27 cellular contexts compared by ENCODE assay signal in genomic region chr5:12645582-12645981, GRCh38.
"Had no signal": no experiment of that assay in that cellular context is flagged by ENCODE, and none has a peak within 500 bp of the region (broad histone marks: within the 10 kb centered on the region; RNA-seq: fewer than 3 reads in every experiment).

No MANE protein-coding gene starts in this region.

- DNase-seq: colonic mucosa; cortex of kidney; dermis blood vessel endothelial cell; dorsolateral prefrontal cortex; effector CD4-positive, alpha-beta T cell; effector CD8-positive, alpha-beta T cell; effector memory CD4-positive, alpha-beta T cell; effector memory CD8-positive, alpha-beta T cell; endodermal cell; erythroblast; esophagus squamous epithelium; foreskin fibroblast; foreskin keratinocyte; foreskin melanocyte; gastrocnemius medialis; glutamatergic neuron; head of caudate nucleus; heart left ventricle; heart right ventricle had no signal

- H3K4me3 ChIP-seq: colonic mucosa, coronary artery, dorsolateral prefrontal cortex, esophagus muscularis mucosa, esophagus squamous epithelium, gastrocnemius medialis, gastroesophageal sphincter, heart left ventricle, heart right ventricle had no signal

- H3K36me3 ChIP-seq: colonic mucosa, esophagus muscularis mucosa, esophagus squamous epithelium, gastrocnemius medialis, gastroesophageal sphincter, heart left ventricle, heart right ventricle had no signal

- H3K4me1 ChIP-seq: colonic mucosa, esophagus muscularis mucosa, esophagus squamous epithelium, foreskin keratinocyte, gastrocnemius medialis, gastroesophageal sphincter, heart left ventricle, heart right ventricle had no signal

- H3K9me3 ChIP-seq: colonic mucosa, esophagus muscularis mucosa, esophagus squamous epithelium, gastrocnemius medialis, gastroesophageal sphincter, heart left ventricle, heart right ventricle had no signal

- H3K27ac ChIP-seq: colonic mucosa, coronary artery, dorsolateral prefrontal cortex, epithelial cell of prostate, esophagus muscularis mucosa, esophagus squamous epithelium, foreskin keratinocyte, gastrocnemius medialis, gastroesophageal sphincter, heart left ventricle, heart right ventricle had no signal

- ATAC-seq: effector memory CD8-positive, alpha-beta T cell; esophagus mucosa; foreskin keratinocyte; gastrocnemius medialis; gastroesophageal sphincter; heart left ventricle; heart right ventricle had no signal

- FAIRE-seq: colon, endometrium, endothelial cell of umbilical vein had no signal

- H3K27me3 ChIP-seq: colonic mucosa, dorsolateral prefrontal cortex, esophagus muscularis mucosa, esophagus squamous epithelium, foreskin keratinocyte, gastrocnemius medialis, gastroesophageal sphincter, heart left ventricle, heart right ventricle had no signal
